In genomic region chr17:75181608-75182318, GRCh38 we compare ENCODE assay signal across 8 cellular contexts. TPM values are rescaled to one million over a fixed set of nuclear protein-coding genes. Genes with fewer than 3 reads are reported as not detected.
DNase-seq lines count a peak whose midpoint lies in the region; ATAC-seq, FAIRE-seq and TF ChIP-seq lines count a peak whose summit lies in the region.

No MANE protein-coding gene starts in this region.

- no peaks in the 10 kb centered on the region for H3K27me3 ChIP-seq in HCT116 (ENCODE audit: insufficient read depth, low read length)
- H3K27me3 ChIP-seq in bronchial epithelial cell (ENCODE audit: control insufficient read depth, insufficient read depth, low read length): no peaks in the 10 kb centered on the region

- peaks cover 22% of the 10 kb centered on the region; the same call in 1 of the 2 replicates for H4K20me1 ChIP-seq in HCT116 (ENCODE audit: insufficient read depth)

- ATAC-seq in HCT116: no peak
- ATAC-seq in SK-N-SH treated with all-trans-retinoic acid at 6 μM for 48 hours: peak; percentile 19

- CTCF ChIA-PET in HCT116 (lab: Charles Lee): interaction anchor here (1.0 to 2.4 kb wide), 2 partner anchors 10 kb away, joined by 5 to 9 read pairs; no protein-coding TSS in a partner anchor

- H2AFZ ChIP-seq in HCT116 (ENCODE audit: low read depth, low read length, poor library complexity, severe bottlenecking): no peak overlapping the region

- FAIRE-seq in bronchial epithelial cell (lab: Jason Lieb, UNC): no peak

- 0 to 1% methylated on average over 27 to 31 of the region's 34 CpGs for WGBS in lower leg skin, 2 donors

- peak overlapping the region; percentile 82 for H3K4me2 ChIP-seq in HCT116 (ENCODE audit: low read length)

- no TSS peak for BruUV-seq in HCT116 (replicated peaks; lab: Mats Ljungman, UMichigan)

- no peak for TF ChIP-seq POLR2A in HCT116 (IDR thresholded peaks at IDR 0.05; ENCODE audit: borderline replicate concordance, extremely low read depth, insufficient read depth, insufficient read length)
- TF ChIP-seq POLR2A in lower leg skin (IDR thresholded peaks at IDR 0.05): no peak

- no peaks in the 10 kb centered on the region for H3K9me3 ChIP-seq in HCT116 (ENCODE audit: control insufficient read depth in 1 of 2, insufficient read depth in 1 of 2, low read depth in 1 of 2, low read length in 2 of 2)

- RAD21 ChIA-PET in HCT116 (lab: Charles Lee; ENCODE audit: low non-redundant PET in 1 of 2, low total read pairs in 2 of 2, uncharacterized antibody in 2 of 2, unreplicated experiment in 2 of 2): no interaction called here

- peak overlapping the region; percentile 100 for H3K27ac ChIP-seq in HCT116 (ENCODE audit: low read depth, low read length)

- intact Hi-C loops in HCT116 (cut with micrococcal nuclease): no loop called here
- intact Hi-C loops in lower leg skin (cut with DNase I; ENCODE audit: low total_unique reads): no loop called here

- H3K4me3 ChIP-seq in HCT116 (replicated peaks in 1 of 2; ENCODE audit: low read depth in 1 of 2, low read length in 2 of 2) (peak overlapping the region; percentile 76 to 89), bronchial epithelial cell (ENCODE audit: low read depth, low read length) (peak overlapping the region; percentile 80), lower leg skin (ENCODE audit: low read depth, poor library complexity, severe bottlenecking) (peak overlapping the region; percentile 93)

- H3K4me1 ChIP-seq in HCT116 (ENCODE audit: control insufficient read depth in 1 of 2, insufficient read depth in 2 of 2, low read length in 2 of 2): peaks cover 20 to 33% of the 10 kb centered on the region in 2 experiments

- peaks cover 60% of the 10 kb centered on the region for H3K79me2 ChIP-seq in HCT116 (ENCODE audit: insufficient read depth, low read length)

- POLR2A ChIA-PET in HCT116 (lab: Charles Lee): no interaction called here

- no peaks in the 10 kb centered on the region for H3K9me2 ChIP-seq in HCT116 (ENCODE audit: insufficient read depth)

- DNase-seq in C1 segment of cervical spinal cord (lab: John Stamatoyannopoulos, UW): peak in 8 of 14 donors; percentile 7 to 55 (median 27)
- DNase-seq in HCT116 (ENCODE audit: low read depth, low spot score): no peak
- no peak for DNase-seq in bronchial epithelial cell (ENCODE audit: low read depth)
- peak in 1 of 2 donors; percentile 88 for DNase-seq in lower leg skin (ENCODE audit: low spot score in 2 of 2)
- DNase-seq in stimulated activated CD8-positive, alpha-beta memory T cell treated with anti-CD3 and anti-CD28 coated beads, Interleukin-12 subunit alpha, Interleukin-12 subunit beta, amount 100 ng/mL, for 1 hour (ENCODE audit: low read depth): peak; percentile 13
- no peak for DNase-seq in NCI-H1092 treated with DMSO at 0.1 percent for 48 hours (lab: John Stamatoyannopoulos, UW)
- DNase-seq in NCI-H226: no peak

- TF ChIP-seq RAD21 in HCT116 (IDR thresholded peaks at IDR 0.05; ENCODE audit: low read depth): no peak

- peaks cover 19 to 28% of the 10 kb centered on the region in 2 experiments for H3K36me3 ChIP-seq in HCT116 (ENCODE audit: control insufficient read depth in 1 of 2, insufficient read depth in 2 of 2, low read length in 2 of 2)
- no peaks in the 10 kb centered on the region for H3K36me3 ChIP-seq in bronchial epithelial cell (ENCODE audit: control insufficient read depth, insufficient read depth, low read length)

- no peak for TF ChIP-seq CTCF in HCT116 (IDR thresholded peaks at IDR 0.05 in 2 of 3, conservative IDR thresholded peaks at IDR 0.05 in 1 of 3; ENCODE audit: borderline replicate concordance in 1 of 3, insufficient read depth in 1 of 3, low read depth in 2 of 3, low read length in 2 of 3)
- TF ChIP-seq CTCF in bronchial epithelial cell (IDR thresholded peaks at IDR 0.05; ENCODE audit: insufficient read depth, low read length, severe bottlenecking): no peak
- TF ChIP-seq CTCF in lower leg skin (IDR thresholded peaks at IDR 0.05): no peak

- peak overlapping the region; percentile 98 for H3K9ac ChIP-seq in HCT116 (ENCODE audit: low read length)

TF ChIP-seq in HCT116, 20 proteins besides CTCF, POLR2A, EP300 and RAD21:
- TF ChIP-seq SIN3A (IDR thresholded peaks at IDR 0.05; ENCODE audit: low read depth) (peak; percentile 3; the same call in 1 of the 2 replicates), ELF1 (IDR thresholded peaks at IDR 0.05; ENCODE audit: borderline replicate concordance, low read depth) (no peak), ZBTB33 (IDR thresholded peaks at IDR 0.05; ENCODE audit: extremely low read depth, insufficient replicate concordance, low read length) (no peak)

TF ChIP-seq in SK-N-SH treated with all-trans-retinoic acid at 6 μM for 48 hours, 23 proteins besides CTCF, POLR2A, EP300 and RAD21:
- TF ChIP-seq ARNTL (CRISPR knock-in tag; IDR thresholded peaks at IDR 0.05; ENCODE audit: borderline replicate concordance, low read depth): no peak

RNA-seq across cellular contexts. Expression of gene SUMO2, which starts 1.0 kb away (rescaled TPM):
- total RNA-seq in HCT116 (2021; ENCODE audit: unreplicated experiment) (859 TPM), bronchial epithelial cell (60.0 and 87.1 TPM in 2 replicates), lower leg skin (10 to 100 TPM; 59.8 to 75.6 (median 68.2) TPM)
- 338 and 399 TPM in 2 replicates for polyA plus RNA-seq in HCT116 (2012)

RNA-seq across cellular contexts. Expression of gene NUP85, which starts 23.7 kb away (rescaled TPM):
- total RNA-seq in HCT116 (2021; ENCODE audit: unreplicated experiment): 164 TPM
- 97.9 and 108 TPM in 2 replicates for polyA plus RNA-seq in HCT116 (2012)
- total RNA-seq in bronchial epithelial cell: 21.4 and 22.4 TPM in 2 replicates
- 10 to 100 TPM; 32.1 to 46.2 (median 35.1) TPM for total RNA-seq in lower leg skin

RNA-seq across cellular contexts. Expression of gene JPT1, which starts 27.5 kb away (rescaled TPM):
- 575 TPM for total RNA-seq in HCT116 (2021; ENCODE audit: unreplicated experiment)
- 715 and 916 TPM in 2 replicates for polyA plus RNA-seq in HCT116 (2012)
- total RNA-seq in bronchial epithelial cell: 182 and 188 TPM in 2 replicates
- 10 to 100 TPM; 30.2 to 56.4 (median 37.1) TPM for total RNA-seq in lower leg skin

RNA-seq across cellular contexts. Expression of gene NT5C, which starts 50.2 kb away (rescaled TPM):
- 115 TPM for total RNA-seq in HCT116 (2021; ENCODE audit: unreplicated experiment)
- 108 and 113 TPM in 2 replicates for polyA plus RNA-seq in HCT116 (2012)
- total RNA-seq in bronchial epithelial cell: 47.0 and 57.1 TPM in 2 replicates
- 100 to 1,000 TPM in 3 of 4 donors, 10 to 100 TPM in 1; 62.5 to 107 (median 105) TPM for total RNA-seq in lower leg skin

Comparison
In these comparisons a context has a peak if more than half of its experiments do, and no peak if none do; other contexts are left out.
1. DNase-seq: peak in C1 segment of cervical spinal cord (8 of 14) and stimulated activated CD8-positive, alpha-beta memory T cell treated with anti-CD3 and anti-CD28 coated beads, Interleukin-12 subunit alpha, Interleukin-12 subunit beta, amount 100 ng/mL, for 1 hour (single experiment); none in HCT116 (single experiment), bronchial epithelial cell (single experiment), NCI-H1092 treated with DMSO at 0.1 percent for 48 hours (single experiment) and NCI-H226 (single experiment).
2. Peak in every context shown above with its lines, with median percentiles within 50 percentile points of each other: H3K4me3 ChIP-seq.